Comparison of ENCODE assay signal across 10 cellular contexts in genomic region chr22:38243007-38243775, GRCh38. TPM values are rescaled to one million over a fixed set of nuclear protein-coding genes. Genes with fewer than 3 reads are reported as not detected.
DNase-seq lines count a peak whose midpoint lies in the region; ATAC-seq and TF ChIP-seq lines count a peak whose summit lies in the region.
"Had no signal": no experiment of that assay in that cellular context is flagged by ENCODE, and none has a peak within 500 bp of the region (broad histone marks: within the 10 kb centered on the region; RNA-seq: fewer than 3 reads in every experiment).

No MANE protein-coding gene starts in this region.

- no peaks in the 10 kb centered on the region for H3K27me3 ChIP-seq in H9 (ENCODE audit: insufficient read depth, low read length)

- no peak overlapping the region for H2BK5ac ChIP-seq in H9 (ENCODE audit: insufficient read length, low read length)

- H3K4me2 ChIP-seq in H9 (ENCODE audit: insufficient read depth, insufficient read length, low read length), result no peak overlapping the region
- H3K4me2 ChIP-seq: KMS-11 had no signal

- H2AK5ac ChIP-seq in H9 (ENCODE audit: insufficient read length, low read length), result no peak overlapping the region

- peak overlapping the region; percentile 44 to 93 (median 89); a peak in 6 of 7 replicates for H3K27ac Mint-ChIP-seq in H9
- no peak overlapping the region for H3K27ac Mint-ChIP-seq in activated T-helper 2 cell treated with anti-CD3 and anti-CD28 coated beads, Interferon-gamma antibody, Interleukin-2, Interleukin-4, amounts not matched to agents 10 μg/mL and 5 μg/mL and 100 μg/mL, durations not matched to agents 14 hours and 24 hours and 36 hours
- H3K27ac Mint-ChIP-seq in T-helper 17 cell, result no peak overlapping the region

- no peaks in the 10 kb centered on the region for H3K9me3 ChIP-seq in H9 (ENCODE audit: control insufficient read depth, low read depth, low read length)
- H3K9me3 ChIP-seq in T-helper 17 cell (ENCODE audit: control insufficient read depth, low read length, poor library complexity, severe bottlenecking), result no peaks in the 10 kb centered on the region

- peaks cover 23 to 45% of the 10 kb centered on the region in 2 experiments for H3K4me1 Mint-ChIP-seq in H9
- peaks cover 4% of the 10 kb centered on the region for H3K4me1 Mint-ChIP-seq in activated T-helper 2 cell treated with anti-CD3 and anti-CD28 coated beads, Interferon-gamma antibody, Interleukin-2, Interleukin-4, amounts not matched to agents 10 μg/mL and 5 μg/mL and 100 μg/mL, durations not matched to agents 14 hours and 24 hours and 36 hours (ENCODE audit: low read depth)
- peaks cover 11% of the 10 kb centered on the region for H3K4me1 Mint-ChIP-seq in T-helper 17 cell

- no CpG with 5 or more reads among the region's 20 CpGs for WGBS in H9 (ENCODE audit: extremely low coverage, insufficient read length, low lambda C conversion rate)

- H3K27ac ChIP-seq in H9 (ENCODE audit: insufficient read length, low read depth, low read length), result no peak overlapping the region
- H3K27ac ChIP-seq: KMS-11, parathyroid adenoma had no signal

- no peak overlapping the region for H3K4me3 ChIP-seq in fibroblast of villous mesenchyme (ENCODE audit: low read depth, low read length)

- ATAC-seq in sciatic nerve, result peak; percentile 79
- no peak for ATAC-seq in HG03520 (IDR thresholded peaks at IDR 0.05; ENCODE audit: unreplicated experiment)
- ATAC-seq in T-helper 17 cell, result no peak

- intact Hi-C loops in sciatic nerve (cut with DNase I), result loop anchor here (10.0 kb wide), 1 partner anchor 72 kb away; the partner anchor contains the start of gene CSNK1E
- intact Hi-C loops in activated T-helper 2 cell treated with anti-CD3 and anti-CD28 coated beads, Interferon-gamma antibody, Interleukin-2, Interleukin-4, amounts not matched to agents 10 μg/mL and 5 μg/mL and 100 μg/mL, durations not matched to agents 14 hours and 24 hours and 36 hours (cut with micrococcal nuclease), result no loop called here

- H2BK20ac ChIP-seq in H9 (ENCODE audit: low read depth, low read length, poor library complexity, severe bottlenecking), result no peak overlapping the region

- no peak overlapping the region for H3T11ph ChIP-seq in H9 (ENCODE audit: low read length)

- no peaks in the 10 kb centered on the region for H4K20me1 ChIP-seq in H9 (ENCODE audit: control insufficient read depth, insufficient read depth, insufficient read length)

- no peak overlapping the region for H2AFZ ChIP-seq in H9 (ENCODE audit: low read length)
- H2AFZ ChIP-seq: parathyroid adenoma had no signal

- no peak overlapping the region for H3K23ac ChIP-seq in H9 (ENCODE audit: insufficient read length, low read depth, low read length)

- no peaks in the 10 kb centered on the region for H3K4me1 ChIP-seq in H9 (ENCODE audit: insufficient read depth, low read length)
- H3K4me1 ChIP-seq: parathyroid adenoma had no signal

- no peaks in the 10 kb centered on the region for H3K23me2 ChIP-seq in H9 (ENCODE audit: insufficient read length, low read depth, low read length, poor library complexity, severe bottlenecking)

- no peak overlapping the region for H3K4ac ChIP-seq in H9 (ENCODE audit: low read depth, low read length)

- no peaks in the 10 kb centered on the region for H3K79me2 ChIP-seq in H9 (ENCODE audit: insufficient read depth, low read length)
- H3K79me2 ChIP-seq: parathyroid adenoma had no signal

- H3K9me3 Mint-ChIP-seq in H9, result no peaks in the 10 kb centered on the region; a peak in 1 of 5 replicates
- H3K9me3 Mint-ChIP-seq in activated T-helper 2 cell treated with anti-CD3 and anti-CD28 coated beads, Interferon-gamma antibody, Interleukin-2, Interleukin-4, amounts not matched to agents 10 μg/mL and 5 μg/mL and 100 μg/mL, durations not matched to agents 14 hours and 24 hours and 36 hours, result no peaks in the 10 kb centered on the region

- no peak overlapping the region for H3K9ac ChIP-seq in H9 (ENCODE audit: extremely low read depth, insufficient read length, low read length)
- H3K9ac ChIP-seq: KMS-11, parathyroid adenoma had no signal

- no peak overlapping the region for H3K56ac ChIP-seq in H9 (ENCODE audit: insufficient read length, low read depth, low read length)

- TF ChIP-seq CTCF in H9 (conservative IDR thresholded peaks at IDR 0.05), result no peak
- TF ChIP-seq CTCF in fibroblast of villous mesenchyme (IDR thresholded peaks at IDR 0.05; ENCODE audit: insufficient read depth, low read depth, low read length), result no peak

- H2BK12ac ChIP-seq in H9 (ENCODE audit: insufficient read length, low read depth, low read length), result no peak overlapping the region

- H3K27me3 Mint-ChIP-seq in H9 (ENCODE audit: low read depth) (no peaks in the 10 kb centered on the region), T-helper 17 cell (no peaks in the 10 kb centered on the region)
- no peaks in the 10 kb centered on the region for H3K27me3 Mint-ChIP-seq in activated T-helper 2 cell treated with anti-CD3 and anti-CD28 coated beads, Interferon-gamma antibody, Interleukin-2, Interleukin-4, amounts not matched to agents 10 μg/mL and 5 μg/mL and 100 μg/mL, durations not matched to agents 14 hours and 24 hours and 36 hours (ENCODE audit: low read depth)

- peaks cover 15 to 36% (median 33%) of the 10 kb centered on the region in 3 experiments; a peak in 6 of 7 replicates for H3K36me3 Mint-ChIP-seq in H9 (ENCODE audit: insufficient read depth in 1 of 3, low read depth in 3 of 3)
- peaks cover 11% of the 10 kb centered on the region for H3K36me3 Mint-ChIP-seq in activated T-helper 2 cell treated with anti-CD3 and anti-CD28 coated beads, Interferon-gamma antibody, Interleukin-2, Interleukin-4, amounts not matched to agents 10 μg/mL and 5 μg/mL and 100 μg/mL, durations not matched to agents 14 hours and 24 hours and 36 hours (ENCODE audit: low read depth)
- H3K36me3 Mint-ChIP-seq in T-helper 17 cell (ENCODE audit: low read depth), result peaks cover 3% of the 10 kb centered on the region

- H2BK120ac ChIP-seq in H9 (ENCODE audit: low read depth, low read length, poor library complexity, severe bottlenecking), result no peak overlapping the region

- no peak overlapping the region for H2BK15ac ChIP-seq in H9 (ENCODE audit: low read depth, low read length)

- no peak overlapping the region for H4K8ac ChIP-seq in H9 (replicated peaks; ENCODE audit: insufficient read length, low read depth, low read length)

- H4K91ac ChIP-seq in H9 (ENCODE audit: insufficient read length, low read depth, low read length), result no peak overlapping the region

- H3K18ac ChIP-seq in H9 (ENCODE audit: insufficient read length, low read depth, low read length), result no peak overlapping the region

- H4K5ac ChIP-seq in H9 (ENCODE audit: insufficient read length, low read depth, low read length), result no peak overlapping the region

- no peak overlapping the region for H3K14ac ChIP-seq in H9 (ENCODE audit: insufficient read depth, low read length)

- no peaks in the 10 kb centered on the region for H3K79me1 ChIP-seq in H9 (ENCODE audit: insufficient read depth, low read depth, low read length, poor library complexity, severe bottlenecking)

- no peak for DNase-seq in H9
- DNase-seq in NCI-H82 (lab: John Stamatoyannopoulos, UW), result peak; percentile 90
- peak; percentile 96 for DNase-seq in fibroblast of villous mesenchyme (ENCODE audit: low read depth)
- no peak for DNase-seq in sciatic nerve (ENCODE audit: low spot score)
- no peak for DNase-seq in activated T-helper 2 cell treated with anti-CD3 and anti-CD28 coated beads, Interferon-gamma antibody, Interleukin-2, Interleukin-4, amounts not matched to agents 10 μg/mL and 5 μg/mL and 100 μg/mL, durations not matched to agents 14 hours and 24 hours and 36 hours (ENCODE audit: low spot score)
- no peak for DNase-seq in activated CD4-positive, alpha-beta T cell treated with anti-CD3 and anti-CD28 coated beads, Interleukin-2, amount 50 U/mL, for 4 hours
- no peak for DNase-seq in T-helper 17 cell

- H3K4me3 Mint-ChIP-seq in H9 (no peak overlapping the region; a peak in 1 of 5 replicates), T-helper 17 cell (no peak overlapping the region)
- H3K4me3 Mint-ChIP-seq in activated T-helper 2 cell treated with anti-CD3 and anti-CD28 coated beads, Interferon-gamma antibody, Interleukin-2, Interleukin-4, amounts not matched to agents 10 μg/mL and 5 μg/mL and 100 μg/mL, durations not matched to agents 14 hours and 24 hours and 36 hours (ENCODE audit: low read depth), result no peak overlapping the region

RNA-seq across cellular contexts. Expression of gene TMEM184B, which starts 29.6 kb away (rescaled TPM):
- total RNA-seq in H9 (2021), result 51.7 and 58.5 TPM in 2 replicates
- total RNA-seq in fibroblast of villous mesenchyme, result 44.9 and 65.1 TPM in 2 replicates
- 72.7 TPM for total RNA-seq in sciatic nerve
- total RNA-seq in activated T-helper 2 cell treated with anti-CD3 and anti-CD28 coated beads, Interferon-gamma antibody, Interleukin-2, Interleukin-4, amounts not matched to agents 10 μg/mL and 5 μg/mL and 100 μg/mL, durations not matched to agents 14 hours and 24 hours and 36 hours, result 34.8 and 35.8 TPM in 2 replicates
- total RNA-seq in T-helper 17 cell, result 10 to 100 TPM; 53.3 TPM

RNA-seq across cellular contexts. Expression of gene MAFF, which starts 41.4 kb away (rescaled TPM):
- total RNA-seq in H9 (2021) (5.8 and 6.7 TPM in 2 replicates), fibroblast of villous mesenchyme (17.1 and 19.4 TPM in 2 replicates), sciatic nerve (67.6 TPM), T-helper 17 cell (10 to 100 TPM; 44.4 to 80.2 TPM)
- 13.5 and 15.3 TPM in 2 replicates for total RNA-seq in activated T-helper 2 cell treated with anti-CD3 and anti-CD28 coated beads, Interferon-gamma antibody, Interleukin-2, Interleukin-4, amounts not matched to agents 10 μg/mL and 5 μg/mL and 100 μg/mL, durations not matched to agents 14 hours and 24 hours and 36 hours

Comparison
In these comparisons a context has a peak if more than half of its experiments do, and no peak if none do; other contexts are left out.
1. DNase-seq: peak in NCI-H82 (single experiment) and fibroblast of villous mesenchyme (single experiment); none in H9 (single experiment), sciatic nerve (single experiment), activated T-helper 2 cell treated with anti-CD3 and anti-CD28 coated beads, Interferon-gamma antibody, Interleukin-2, Interleukin-4, amounts not matched to agents 10 μg/mL and 5 μg/mL and 100 μg/mL, durations not matched to agents 14 hours and 24 hours and 36 hours (single experiment), activated CD4-positive, alpha-beta T cell treated with anti-CD3 and anti-CD28 coated beads, Interleukin-2, amount 50 U/mL, for 4 hours (0 of 2) and T-helper 17 cell (0 of 3).
2. H3K27ac Mint-ChIP-seq: peak in H9 (3 of 3); none in activated T-helper 2 cell treated with anti-CD3 and anti-CD28 coated beads, Interferon-gamma antibody, Interleukin-2, Interleukin-4, amounts not matched to agents 10 μg/mL and 5 μg/mL and 100 μg/mL, durations not matched to agents 14 hours and 24 hours and 36 hours (single experiment) and T-helper 17 cell (single experiment).